ENCODE assay signal across 10 cellular contexts in the genomic region with DNA sequence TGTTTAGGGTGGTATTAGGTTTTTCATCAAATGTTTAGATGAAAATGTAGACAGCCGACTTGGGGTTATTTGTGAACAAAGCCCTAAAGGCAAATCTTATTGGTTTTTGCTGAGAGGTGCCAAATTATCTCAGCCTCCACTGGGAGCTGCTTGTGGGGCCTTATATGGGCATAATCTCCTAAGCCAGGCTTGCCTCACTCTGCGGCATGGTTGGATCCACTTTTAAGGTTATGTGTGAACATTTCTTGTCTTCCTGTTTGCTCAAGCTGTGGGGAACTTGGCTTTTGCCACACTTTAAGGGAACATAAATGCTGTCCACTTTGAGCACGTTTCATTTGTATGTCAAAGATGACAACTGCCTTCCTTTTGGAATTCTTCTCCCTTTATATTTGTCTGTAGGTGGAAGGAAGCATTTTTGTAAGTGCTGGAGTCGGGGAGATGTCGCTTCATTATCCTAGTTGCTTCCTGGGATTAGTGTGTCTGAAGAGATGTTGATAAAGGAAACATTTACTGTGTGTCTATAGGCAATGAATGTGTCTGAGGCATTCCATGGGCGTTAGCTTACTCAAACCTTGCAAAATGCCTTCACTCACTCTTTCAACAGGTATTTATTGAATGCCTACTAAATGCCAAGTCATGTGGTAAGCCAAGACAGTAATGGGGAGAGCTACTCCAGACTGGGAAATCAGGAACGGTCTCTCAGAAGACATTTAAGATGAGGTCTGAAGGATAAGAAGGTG.
DNase-seq lines count a peak whose midpoint lies in the region; ATAC-seq and TF ChIP-seq lines count a peak whose summit lies in the region.
"Had no signal": no experiment of that assay in that cellular context is flagged by ENCODE, and none has a peak within 500 bp of the region (broad histone marks: within the 10 kb centered on the region; RNA-seq: fewer than 3 reads in every experiment).

No MANE protein-coding gene starts in this region.

- WGBS in gastroesophageal sphincter (ENCODE audit: low coverage in 1 of 2), 2 donors, result 35 to 50% methylated on average over 5 of the region's 7 CpGs
- 62 to 65% methylated on average over 7 of the region's 7 CpGs for WGBS in sigmoid colon, 2 donors

- POLR2A ChIA-PET in HEK293 (lab: Yijun Ruan, JAX), result interaction anchor here (1.0 to 2.1 kb wide), 2 partner anchors 67 to 68 kb away, joined by 3 to 14 read pairs; no protein-coding TSS in a partner anchor

- TF ChIP-seq CTCF in HEK293 (tag by site-specific recombination; IDR thresholded peaks at IDR 0.05) (no peak), RWPE2 (IDR thresholded peaks at IDR 0.05; ENCODE audit: poor library complexity, severe bottlenecking) (no peak), gastroesophageal sphincter (IDR thresholded peaks at IDR 0.05) (no peak), sigmoid colon (IDR thresholded peaks at IDR 0.05) (no peak)

- CTCF ChIA-PET in HEK293 (lab: Yijun Ruan, JAX), result interaction anchor here (0.6 to 1.4 kb wide), 2 partner anchors 29 to 35 kb away, joined by 4 read pairs; no protein-coding TSS in a partner anchor

- DNase-seq in RWPE2 (ENCODE audit: low spot score) (no peak), sigmoid colon (peak; percentile 72), HT-29 (ENCODE audit: low spot score) (no peak), LoVo (ENCODE audit: low spot score) (no peak)
- DNase-seq: NK-92 treated with Interleukin-12 subunit alpha and Interleukin-12 subunit beta, amount 100 ng/mL, for 24 hours; stimulated activated CD4-positive, alpha-beta T cell treated with anti-CD3 and anti-CD28 coated beads, Interleukin-4, amount 100 ng/mL, for 1 hour had no signal

- H3K27ac ChIP-seq in HEK293 (ENCODE audit: extremely low read depth, low read depth, low read length) (peak overlapping the region; percentile 79), RWPE2 (ENCODE audit: poor library complexity, severe bottlenecking) (no peak overlapping the region), gastroesophageal sphincter (peak overlapping the region; percentile 84 to 97 (median 88)), sigmoid colon (peak overlapping the region; percentile 77 to 84 (median 81))

- TF ChIP-seq EP300 in gastroesophageal sphincter (IDR thresholded peaks at IDR 0.05), result no peak
- no peak for TF ChIP-seq EP300 in sigmoid colon (IDR thresholded peaks at IDR 0.05)

- TF ChIP-seq POLR2A in gastroesophageal sphincter (IDR thresholded peaks at IDR 0.05) (no peak), sigmoid colon (IDR thresholded peaks at IDR 0.05) (no peak)

- peak; percentile 70 for ATAC-seq in RWPE2 (ENCODE audit: low read depth)
- peak; percentile 54 for ATAC-seq in gastroesophageal sphincter
- no peak for ATAC-seq in GM19467 (IDR thresholded peaks at IDR 0.05; ENCODE audit: unreplicated experiment)
- no peak for ATAC-seq in HG03354 (IDR thresholded peaks at IDR 0.05; ENCODE audit: poor library complexity, severe bottlenecking, unreplicated experiment)

- H3K9me3 ChIP-seq in HEK293 (ENCODE audit: control insufficient read depth, insufficient read depth, low read depth, low read length) (no peaks in the 10 kb centered on the region), RWPE2 (ENCODE audit: severe bottlenecking) (no peaks in the 10 kb centered on the region), gastroesophageal sphincter (no peaks in the 10 kb centered on the region), sigmoid colon (no peaks in the 10 kb centered on the region)

- intact Hi-C loops in sigmoid colon (cut with DNase I), result loop anchor here (5.0 kb wide), 1 partner anchor 64 kb away; no protein-coding TSS in a partner anchor

- H3K4me1 ChIP-seq in HEK293 (ENCODE audit: control insufficient read depth, insufficient read depth, low read length) (peaks cover 14% of the 10 kb centered on the region), RWPE2 (ENCODE audit: insufficient read depth, poor library complexity, severe bottlenecking) (peaks cover 22% of the 10 kb centered on the region), gastroesophageal sphincter (peaks cover 3 to 66% (median 5%) of the 10 kb centered on the region in 3 donors), sigmoid colon (peaks cover 0 to 40% (median 24%) of the 10 kb centered on the region in 4 donors)

- H3K27me3 ChIP-seq in RWPE2 (ENCODE audit: insufficient read depth, poor library complexity, severe bottlenecking) (no peaks in the 10 kb centered on the region), gastroesophageal sphincter (no peaks in the 10 kb centered on the region), sigmoid colon (no peaks in the 10 kb centered on the region)

- H3K4me3 ChIP-seq in HEK293 (ENCODE audit: low read depth, low read length) (no peak overlapping the region), RWPE2 (ENCODE audit: severe bottlenecking) (no peak overlapping the region), gastroesophageal sphincter (no peak overlapping the region), sigmoid colon (no peak overlapping the region)

- H3K36me3 ChIP-seq in HEK293 (ENCODE audit: control insufficient read depth in 2 of 2, insufficient read depth in 1 of 2, low read length in 2 of 2) (no peaks in the 10 kb centered on the region), RWPE2 (ENCODE audit: low read depth) (no peaks in the 10 kb centered on the region), gastroesophageal sphincter (no peaks in the 10 kb centered on the region), sigmoid colon (no peaks in the 10 kb centered on the region)

TF ChIP-seq in HEK293, 187 proteins besides CTCF, POLR2A, EP300 and RAD21 (continues in another document):
- TF ChIP-seq ZNF214 (tag by site-specific recombination; IDR thresholded peaks at IDR 0.05; ENCODE audit: borderline replicate concordance) (no peak), MZF1 (tag by site-specific recombination; IDR thresholded peaks at IDR 0.05; ENCODE audit: borderline replicate concordance) (no peak), ZNF391 (tag by site-specific recombination; IDR thresholded peaks at IDR 0.05; ENCODE audit: borderline replicate concordance, low read depth) (no peak), ZNF626 (tag by site-specific recombination; IDR thresholded peaks at IDR 0.05) (no peak), ZNF302 (tag by site-specific recombination; IDR thresholded peaks at IDR 0.05; ENCODE audit: low read depth) (no peak), ZNF776 (tag by site-specific recombination; IDR thresholded peaks at IDR 0.05; ENCODE audit: borderline replicate concordance) (no peak), ZNF202 (tag by site-specific recombination; IDR thresholded peaks at IDR 0.05; ENCODE audit: borderline replicate concordance) (no peak), KLF10 (tag by site-specific recombination; IDR thresholded peaks at IDR 0.05) (peak; percentile 9; the same call in 1 of the 2 replicates), ZNF341 (tag by site-specific recombination; IDR thresholded peaks at IDR 0.05; ENCODE audit: low read depth) (no peak), ZNF654 (tag by site-specific recombination; IDR thresholded peaks at IDR 0.05; ENCODE audit: low read depth) (no peak), ZNF366 (tag by site-specific recombination; conservative IDR thresholded peaks at IDR 0.05) (peak; percentile 38; the same call in 1 of the 2 replicates), ZNF510 (tag by site-specific recombination; IDR thresholded peaks at IDR 0.05; ENCODE audit: insufficient replicate concordance) (no peak), TRIM28 (IDR thresholded peaks at IDR 0.05; ENCODE audit: borderline replicate concordance, low read length) (peak; percentile 24; the same call in 1 of the 2 replicates), ZNF2 (tag by site-specific recombination; IDR thresholded peaks at IDR 0.05) (no peak), ZNF223 (tag by site-specific recombination; IDR thresholded peaks at IDR 0.05) (no peak), ZNF670 (tag by site-specific recombination; IDR thresholded peaks at IDR 0.05; ENCODE audit: low read depth) (no peak), ZNF837 (tag by site-specific recombination; IDR thresholded peaks at IDR 0.05) (no peak), ZNF791 (tag by site-specific recombination; IDR thresholded peaks at IDR 0.05) (no peak), ZNF629 (tag by site-specific recombination; IDR thresholded peaks at IDR 0.05) (peak; percentile 37; the same call in 1 of the 2 replicates), ZNF585B (tag by site-specific recombination; IDR thresholded peaks at IDR 0.05) (no peak), ZNF549 (tag by site-specific recombination; IDR thresholded peaks at IDR 0.05) (no peak), SP3 (tag by site-specific recombination; IDR thresholded peaks at IDR 0.05) (no peak), FEZF1 (tag by site-specific recombination; IDR thresholded peaks at IDR 0.05) (peak; percentile 70), ZNF768 (tag by site-specific recombination; IDR thresholded peaks at IDR 0.05) (no peak), PRDM1 (tag by site-specific recombination; IDR thresholded peaks at IDR 0.05) (no peak)
- TF ChIP-seq, protein P1, sequence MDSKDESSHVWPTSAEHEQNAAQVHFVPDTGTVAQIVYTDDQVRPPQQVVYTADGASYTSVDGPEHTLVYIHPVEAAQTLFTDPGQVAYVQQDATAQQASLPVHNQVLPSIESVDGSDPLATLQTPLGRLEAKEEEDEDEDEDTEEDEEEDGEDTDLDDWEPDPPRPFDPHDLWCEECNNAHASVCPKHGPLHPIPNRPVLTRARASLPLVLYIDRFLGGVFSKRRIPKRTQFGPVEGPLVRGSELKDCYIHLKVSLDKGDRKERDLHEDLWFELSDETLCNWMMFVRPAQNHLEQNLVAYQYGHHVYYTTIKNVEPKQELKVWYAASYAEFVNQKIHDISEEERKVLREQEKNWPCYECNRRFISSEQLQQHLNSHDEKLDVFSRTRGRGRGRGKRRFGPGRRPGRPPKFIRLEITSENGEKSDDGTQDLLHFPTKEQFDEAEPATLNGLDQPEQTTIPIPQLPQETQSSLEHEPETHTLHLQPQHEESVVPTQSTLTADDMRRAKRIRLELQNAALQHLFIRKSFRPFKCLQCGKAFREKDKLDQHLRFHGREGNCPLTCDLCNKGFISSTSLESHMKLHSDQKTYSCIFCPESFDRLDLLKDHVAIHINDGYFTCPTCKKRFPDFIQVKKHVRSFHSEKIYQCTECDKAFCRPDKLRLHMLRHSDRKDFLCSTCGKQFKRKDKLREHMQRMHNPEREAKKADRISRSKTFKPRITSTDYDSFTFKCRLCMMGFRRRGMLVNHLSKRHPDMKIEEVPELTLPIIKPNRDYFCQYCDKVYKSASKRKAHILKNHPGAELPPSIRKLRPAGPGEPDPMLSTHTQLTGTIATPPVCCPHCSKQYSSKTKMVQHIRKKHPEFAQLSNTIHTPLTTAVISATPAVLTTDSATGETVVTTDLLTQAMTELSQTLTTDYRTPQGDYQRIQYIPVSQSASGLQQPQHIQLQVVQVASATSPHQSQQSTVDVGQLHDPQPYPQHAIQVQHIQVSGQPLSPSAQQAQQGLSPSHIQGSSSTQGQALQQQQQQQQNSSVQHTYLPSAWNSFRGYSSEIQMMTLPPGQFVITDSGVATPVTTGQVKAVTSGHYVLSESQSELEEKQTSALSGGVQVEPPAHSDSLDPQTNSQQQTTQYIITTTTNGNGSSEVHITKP (tag by site-specific recombination; IDR thresholded peaks at IDR 0.05), result peak; percentile 74

Comparison
In these comparisons a context has a peak if more than half of its experiments do, and no peak if none do; other contexts are left out.
1. ATAC-seq: peak in RWPE2 (single experiment) and gastroesophageal sphincter (single experiment); none in GM19467 (single experiment) and HG03354 (single experiment).